Comparison of ENCODE assay signal across 18 cellular contexts in the genomic region with DNA sequence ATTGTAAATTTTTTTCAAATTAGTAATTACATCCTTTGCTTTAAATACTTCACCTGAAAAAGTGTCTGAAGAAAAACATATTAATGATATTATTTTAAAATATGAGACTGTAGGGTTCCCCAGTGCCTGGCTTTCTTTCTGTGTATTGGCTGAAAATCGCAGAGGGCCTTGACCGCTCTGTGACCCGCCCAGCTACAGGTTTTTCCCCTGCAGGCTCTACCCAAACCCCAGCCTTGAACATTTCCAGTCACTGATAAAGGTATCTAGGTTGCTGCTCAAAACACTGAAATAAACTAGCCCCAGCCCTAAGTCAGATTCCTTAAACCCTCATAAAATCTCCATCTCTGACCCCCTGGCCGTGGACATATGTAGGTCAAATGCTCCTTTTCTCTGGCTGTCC. TPM values are rescaled to one million over a fixed set of nuclear protein-coding genes. Genes with fewer than 3 reads are reported as not detected.
DNase-seq lines count a peak whose midpoint lies in the region; ATAC-seq and TF ChIP-seq lines count a peak whose summit lies in the region.
"Had no signal": no experiment of that assay in that cellular context is flagged by ENCODE, and none has a peak within 500 bp of the region (broad histone marks: within the 10 kb centered on the region; RNA-seq: fewer than 3 reads in every experiment).

No MANE protein-coding gene starts in this region.

- TF ChIP-seq CTCF in spleen (IDR thresholded peaks at IDR 0.05 in 8 of 11, conservative IDR thresholded peaks at IDR 0.05 in 3 of 11) = no peak

- H3K4me1 ChIP-seq in CD8-positive, alpha-beta memory T cell (ENCODE audit: insufficient read depth, low read length) = peaks cover 45% of the 10 kb centered on the region
- H3K4me1 ChIP-seq in spleen = peaks cover 0 to 37% (median 16%) of the 10 kb centered on the region in 6 donors
- H3K4me1 ChIP-seq: HAP-1 had no signal

- H3K27me3 ChIP-seq in CD8-positive, alpha-beta memory T cell (ENCODE audit: insufficient read depth, low read length, poor library complexity, severe bottlenecking) = no peaks in the 10 kb centered on the region
- no peaks in the 10 kb centered on the region for H3K27me3 ChIP-seq in spleen (replicated peaks in 1 of 7)
- H3K27me3 ChIP-seq: BLaER1 treated with 17β-estradiol and CSF1 and Interleukin-3, amounts not matched to agents 10 nM and 100 nM had no signal

- no peaks in the 10 kb centered on the region for H3K36me3 ChIP-seq in CD8-positive, alpha-beta memory T cell (ENCODE audit: insufficient read depth, low read length)
- H3K36me3 ChIP-seq in spleen = no peaks in the 10 kb centered on the region
- H3K36me3 ChIP-seq: BLaER1 treated with 17β-estradiol and CSF1 and Interleukin-3, amounts not matched to agents 10 nM and 100 nM; HAP-1 had no signal

- no peak overlapping the region for H3K4me3 Mint-ChIP-seq in activated T-cell treated with anti-CD3 and anti-CD28 coated beads, Interleukin-2, amount 50 U/mL, for 24 hours
- peak overlapping the region in 1 of 2 donors; percentile 21 for H3K4me3 Mint-ChIP-seq in activated T-cell treated with anti-CD3 and anti-CD28 coated beads, Interleukin-2, amount 50 U/mL, for 72 hours
- H3K4me3 Mint-ChIP-seq in CD8-positive, alpha-beta memory T cell = peak overlapping the region; percentile 71 to 88 (median 82)
- H3K4me3 Mint-ChIP-seq in immature natural killer cell = peak overlapping the region; percentile 36 to 81 (median 74)

- CTCF ChIA-PET in CD8-positive, alpha-beta memory T cell (lab: Charles Lee) = no interaction called here

- intact Hi-C loops in spleen (cut with DNase I; ENCODE audit: low total_unique reads) = no loop called here

- no peak for DNase-seq in activated T-cell treated with anti-CD3 and anti-CD28 coated beads, Interleukin-2, amount 50 U/mL, for 24 hours
- DNase-seq in activated T-cell treated with anti-CD3 and anti-CD28 coated beads, Interleukin-2, amount 50 U/mL, for 72 hours = no peak
- no peak for DNase-seq in CD8-positive, alpha-beta memory T cell
- no peak for DNase-seq in immature natural killer cell
- DNase-seq in spleen = no peak
- no peak for DNase-seq in pons (ENCODE audit: low spot score)
- no peak for DNase-seq in GOT3 (lab: John Stamatoyannopoulos, UW)
- DNase-seq: ACHN; CD4-positive, CD25-positive, alpha-beta regulatory T cell; COR-L47; DMS153; DMS79 treated with DMSO at 0.1 percent for 48 hours; EL had no signal

- WGBS in spleen, 5 donors = 61 to 85% (median 77%) methylated on average over 4 of the region's 4 CpGs

- peak overlapping the region; percentile 56 for H3K27ac Mint-ChIP-seq in activated T-cell treated with anti-CD3 and anti-CD28 coated beads, Interleukin-2, amount 50 U/mL, for 24 hours
- H3K27ac Mint-ChIP-seq in activated T-cell treated with anti-CD3 and anti-CD28 coated beads, Interleukin-2, amount 50 U/mL, for 72 hours = no peak overlapping the region
- H3K27ac Mint-ChIP-seq in CD8-positive, alpha-beta memory T cell = peak overlapping the region; percentile 77 to 97 (median 88)
- H3K27ac Mint-ChIP-seq in immature natural killer cell = peak overlapping the region in 5 of 6 donors; percentile 75 to 91 (median 84)
- H3K27ac Mint-ChIP-seq: CD4-positive, CD25-positive, alpha-beta regulatory T cell had no signal

- H3K9me3 ChIP-seq in CD8-positive, alpha-beta memory T cell (ENCODE audit: low read length) = no peaks in the 10 kb centered on the region
- no peaks in the 10 kb centered on the region for H3K9me3 ChIP-seq in spleen
- H3K9me3 ChIP-seq: BLaER1 treated with 17β-estradiol and CSF1 and Interleukin-3, amounts not matched to agents 10 nM and 100 nM; HAP-1 had no signal

- H3K4me3 ChIP-seq in CD8-positive, alpha-beta memory T cell (ENCODE audit: low read length) = peak overlapping the region; percentile 24
- no peak overlapping the region for H3K4me3 ChIP-seq in spleen
- H3K4me3 ChIP-seq: BLaER1 treated with 17β-estradiol and CSF1 and Interleukin-3, amounts not matched to agents 10 nM and 100 nM; HAP-1 had no signal

- ATAC-seq in activated T-cell treated with anti-CD3 and anti-CD28 coated beads, Interleukin-2, amount 50 U/mL, for 72 hours (replicated peaks in 1 of 2) = no peak
- no peak for ATAC-seq in HG02973 (IDR thresholded peaks at IDR 0.05; ENCODE audit: unreplicated experiment)

- POLR2A ChIA-PET in CD8-positive, alpha-beta memory T cell (lab: Charles Lee) = no interaction called here

- H3K27me3 Mint-ChIP-seq in activated T-cell treated with anti-CD3 and anti-CD28 coated beads, Interleukin-2, amount 50 U/mL, for 24 hours = no peaks in the 10 kb centered on the region
- peaks cover 14% of the 10 kb centered on the region for H3K27me3 Mint-ChIP-seq in activated T-cell treated with anti-CD3 and anti-CD28 coated beads, Interleukin-2, amount 50 U/mL, for 72 hours (ENCODE audit: low read depth)
- no peaks in the 10 kb centered on the region for H3K27me3 Mint-ChIP-seq in CD8-positive, alpha-beta memory T cell
- H3K27me3 Mint-ChIP-seq in immature natural killer cell (ENCODE audit: low read depth in 3 of 3) = peaks cover 0 to 2% (median 0%) of the 10 kb centered on the region in 3 donors
- H3K27me3 Mint-ChIP-seq: CD4-positive, CD25-positive, alpha-beta regulatory T cell had no signal

- peaks cover 12% of the 10 kb centered on the region for H3K36me3 Mint-ChIP-seq in activated T-cell treated with anti-CD3 and anti-CD28 coated beads, Interleukin-2, amount 50 U/mL, for 24 hours (ENCODE audit: low read depth)
- H3K36me3 Mint-ChIP-seq in activated T-cell treated with anti-CD3 and anti-CD28 coated beads, Interleukin-2, amount 50 U/mL, for 72 hours (ENCODE audit: insufficient read depth in 2 of 2) = peaks cover 0 to 4% of the 10 kb centered on the region in 2 donors
- H3K36me3 Mint-ChIP-seq in CD8-positive, alpha-beta memory T cell = peaks cover 19 to 65% (median 59%) of the 10 kb centered on the region in 3 donors
- H3K36me3 Mint-ChIP-seq in immature natural killer cell = peaks cover 31 to 43% (median 35%) of the 10 kb centered on the region in 3 donors

- TF ChIP-seq POLR2A in spleen (IDR thresholded peaks at IDR 0.05) = no peak

- no peak overlapping the region for H3K27ac ChIP-seq in CD8-positive, alpha-beta memory T cell (ENCODE audit: low read depth, low read length)
- H3K27ac ChIP-seq in spleen = peak overlapping the region in 7 of 8 donors; percentile 6 to 70 (median 46)
- H3K27ac ChIP-seq: BLaER1 treated with 17β-estradiol and CSF1 and Interleukin-3, amounts not matched to agents 10 nM and 100 nM; HL-60 had no signal

- peaks cover 59% of the 10 kb centered on the region for H3K4me1 Mint-ChIP-seq in activated T-cell treated with anti-CD3 and anti-CD28 coated beads, Interleukin-2, amount 50 U/mL, for 24 hours (ENCODE audit: low read depth)
- H3K4me1 Mint-ChIP-seq in activated T-cell treated with anti-CD3 and anti-CD28 coated beads, Interleukin-2, amount 50 U/mL, for 72 hours (ENCODE audit: low read depth) = peaks cover 33% of the 10 kb centered on the region
- H3K4me1 Mint-ChIP-seq in CD8-positive, alpha-beta memory T cell = peaks cover 67 to 73% (median 73%) of the 10 kb centered on the region in 3 donors
- peaks cover 80 to 86% of the 10 kb centered on the region in 2 donors for H3K4me1 Mint-ChIP-seq in immature natural killer cell

- peaks cover 2% of the 10 kb centered on the region for H3K9me3 Mint-ChIP-seq in activated T-cell treated with anti-CD3 and anti-CD28 coated beads, Interleukin-2, amount 50 U/mL, for 24 hours
- H3K9me3 Mint-ChIP-seq in activated T-cell treated with anti-CD3 and anti-CD28 coated beads, Interleukin-2, amount 50 U/mL, for 72 hours = no peaks in the 10 kb centered on the region
- H3K9me3 Mint-ChIP-seq in CD8-positive, alpha-beta memory T cell = peaks cover 0 to 2% (median 0%) of the 10 kb centered on the region in 5 donors
- H3K9me3 Mint-ChIP-seq in immature natural killer cell = peaks cover 0 to 2% (median 0%) of the 10 kb centered on the region in 6 donors

RNA-seq across cellular contexts. Expression of a gene that starts 11.9 kb away (rescaled TPM):
- total RNA-seq in activated T-cell treated with anti-CD3 and anti-CD28 coated beads, Interleukin-2, amount 50 U/mL, for 72 hours = 1 to 10 TPM; 2.5 to 5.5 TPM
- total RNA-seq in CD8-positive, alpha-beta memory T cell = 10 to 100 TPM; 11.5 to 12.3 TPM
- 364 TPM for polyA plus RNA-seq in CD8-positive, alpha-beta memory T cell
- polyA plus RNA-seq in immature natural killer cell (100 to 1,000 TPM; 183 to 569 (median 308) TPM), spleen (1 to 10 TPM; 2.0 to 5.1 (median 3.7) TPM)
- total RNA-seq in spleen = 10 to 100 TPM; 15.7 to 35.9 (median 30.3) TPM
- total RNA-seq: A172 had no signal

RNA-seq across cellular contexts. Expression of a gene that starts 51.8 kb away (rescaled TPM):
- total RNA-seq in activated T-cell treated with anti-CD3 and anti-CD28 coated beads, Interleukin-2, amount 50 U/mL, for 72 hours = 100 to 1,000 TPM; 149 to 153 TPM
- total RNA-seq in CD8-positive, alpha-beta memory T cell = 100 to 1,000 TPM; 226 to 248 TPM
- polyA plus RNA-seq in CD8-positive, alpha-beta memory T cell = 329 TPM
- polyA plus RNA-seq in immature natural killer cell (100 to 1,000 TPM; 285 to 435 (median 395) TPM), spleen (10 to 100 TPM; 75.2 to 92.1 (median 78.5) TPM)
- total RNA-seq in spleen = 100 to 1,000 TPM; 146 to 217 (median 192) TPM
